ENCODE assay signal across 9 cellular contexts in genomic region chr3:142987080-142987700, GRCh38. TPM values are rescaled to one million over a fixed set of nuclear protein-coding genes. Genes with fewer than 3 reads are reported as not detected.
DNase-seq lines count a peak whose midpoint lies in the region; ATAC-seq and TF ChIP-seq lines count a peak whose summit lies in the region.
"Had no signal": no experiment of that assay in that cellular context is flagged by ENCODE, and none has a peak within 500 bp of the region (broad histone marks: within the 10 kb centered on the region; RNA-seq: fewer than 3 reads in every experiment).

No MANE protein-coding gene starts in this region.

- ATAC-seq in GM18909 (IDR thresholded peaks at IDR 0.05; ENCODE audit: poor library complexity, unreplicated experiment) (peak; percentile 56), HG02870 (IDR thresholded peaks at IDR 0.05; ENCODE audit: unreplicated experiment) (no peak)
- peak; percentile 35 for ATAC-seq in activated T-helper 17 cell treated with anti-CD3 and anti-CD28 coated beads, Interleukin-2, amount 50 U/mL, for 72 hours (replicated peaks)

- H3K9me3 Mint-ChIP-seq in activated T-helper 17 cell treated with anti-CD3 and anti-CD28 coated beads, Interleukin-2, amount 50 U/mL, for 72 hours: no peaks in the 10 kb centered on the region

- no peak overlapping the region for H3K4me3 ChIP-seq in tibial artery
- H3K4me3 ChIP-seq: HAP-1 had no signal

- no peaks in the 10 kb centered on the region for H3K36me3 ChIP-seq in tibial artery
- H3K36me3 ChIP-seq: HAP-1 had no signal

- H3K9me3 ChIP-seq in tibial artery: no peaks in the 10 kb centered on the region
- H3K9me3 ChIP-seq: HAP-1 had no signal

- no peak for DNase-seq in AG09319 (ENCODE audit: extremely low read depth, low read depth)
- peak; percentile 80 for DNase-seq in NCI-H1694 treated with DMSO at 0.1 percent for 48 hours (lab: John Stamatoyannopoulos, UW)
- DNase-seq in iPS-NIHi11 (ENCODE audit: low spot score): peak; percentile 41
- no peak for DNase-seq in tibial artery
- DNase-seq in stimulated activated CD4-positive, alpha-beta T cell treated with anti-CD3 and anti-CD28 coated beads, Interleukin-12 subunit alpha, Interleukin-12 subunit beta, amount 100 ng/mL, for 4 hours: no peak

- peaks cover 7% of the 10 kb centered on the region for H3K27me3 Mint-ChIP-seq in activated T-helper 17 cell treated with anti-CD3 and anti-CD28 coated beads, Interleukin-2, amount 50 U/mL, for 72 hours

- no peak overlapping the region for H3K27ac Mint-ChIP-seq in activated T-helper 17 cell treated with anti-CD3 and anti-CD28 coated beads, Interleukin-2, amount 50 U/mL, for 72 hours

- H3K4me1 ChIP-seq in tibial artery: no peaks in the 10 kb centered on the region

- H3K36me3 Mint-ChIP-seq in activated T-helper 17 cell treated with anti-CD3 and anti-CD28 coated beads, Interleukin-2, amount 50 U/mL, for 72 hours (ENCODE audit: low read depth): no peaks in the 10 kb centered on the region

- peaks cover 0 to 8% of the 10 kb centered on the region in 2 donors for H3K27me3 ChIP-seq in tibial artery

- H3K4me1 Mint-ChIP-seq in activated T-helper 17 cell treated with anti-CD3 and anti-CD28 coated beads, Interleukin-2, amount 50 U/mL, for 72 hours: no peaks in the 10 kb centered on the region

- H3K4me3 Mint-ChIP-seq in activated T-helper 17 cell treated with anti-CD3 and anti-CD28 coated beads, Interleukin-2, amount 50 U/mL, for 72 hours: no peak overlapping the region

- H3K27ac ChIP-seq in tibial artery: no peak overlapping the region

- intact Hi-C loops in tibial artery (cut with DNase I; ENCODE audit: low total_unique reads): no loop called here

- TF ChIP-seq CTCF in AG09319 (IDR thresholded peaks at IDR 0.05; ENCODE audit: low read depth, low read length): peak; percentile 51
- TF ChIP-seq CTCF in tibial artery (IDR thresholded peaks at IDR 0.05): peak; percentile 63 to 64

RNA-seq across cellular contexts. Expression of gene U2SURP, which starts 14.2 kb away (rescaled TPM):
- total RNA-seq in activated T-helper 17 cell treated with anti-CD3 and anti-CD28 coated beads, Interleukin-2, amount 50 U/mL, for 72 hours: 100 to 1,000 TPM; 147 to 161 TPM

RNA-seq across cellular contexts. Expression of gene PAQR9, which starts 23.7 kb away (rescaled TPM):
- total RNA-seq in activated T-helper 17 cell treated with anti-CD3 and anti-CD28 coated beads, Interleukin-2, amount 50 U/mL, for 72 hours: not detected

Comparison
In these comparisons a context has a peak if more than half of its experiments do, and no peak if none do; other contexts are left out.
1. DNase-seq: peak in NCI-H1694 treated with DMSO at 0.1 percent for 48 hours (single experiment) and iPS-NIHi11 (single experiment); none in AG09319 (single experiment), tibial artery (0 of 2) and stimulated activated CD4-positive, alpha-beta T cell treated with anti-CD3 and anti-CD28 coated beads, Interleukin-12 subunit alpha, Interleukin-12 subunit beta, amount 100 ng/mL, for 4 hours (single experiment).